ENCODE assay signal across 17 cellular contexts in the genomic region with DNA sequence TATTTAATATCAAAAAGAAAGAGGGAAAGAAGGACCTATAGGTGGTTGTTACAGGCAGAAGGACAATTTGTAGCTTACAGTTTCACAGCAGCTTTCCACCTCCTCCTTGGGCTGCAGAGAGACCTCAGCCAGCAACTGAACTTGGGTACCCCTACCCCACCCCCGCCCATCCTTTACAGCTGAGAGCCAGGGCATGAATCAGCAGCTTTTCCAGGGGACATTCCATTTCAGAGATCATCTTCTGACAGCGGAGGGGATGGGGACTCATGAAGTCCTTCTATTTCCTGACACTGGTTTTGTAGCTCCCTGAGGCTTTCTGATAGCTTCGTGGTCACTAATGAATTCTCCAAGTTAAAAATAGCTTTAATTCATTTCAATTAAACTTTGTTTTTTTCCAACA.
DNase-seq lines count a peak whose midpoint lies in the region; ATAC-seq and TF ChIP-seq lines count a peak whose summit lies in the region.
"Had no signal": no experiment of that assay in that cellular context is flagged by ENCODE, and none has a peak within 500 bp of the region (broad histone marks: within the 10 kb centered on the region; RNA-seq: fewer than 3 reads in every experiment).

No MANE protein-coding gene starts in this region.

- H3K9me3 ChIP-seq in BLaER1 = no peaks in the 10 kb centered on the region
- no peaks in the 10 kb centered on the region for H3K9me3 ChIP-seq in Panc1 (ENCODE audit: control insufficient read depth, insufficient read depth, low read depth, low read length)
- no peaks in the 10 kb centered on the region for H3K9me3 ChIP-seq in gastroesophageal sphincter
- H3K9me3 ChIP-seq: spleen had no signal

- CTCF ChIA-PET in Panc1 (lab: Charles Lee) = no interaction called here

- H4K20me1 ChIP-seq in BLaER1 = no peaks in the 10 kb centered on the region

- DNase-seq in Panc1 (ENCODE audit: low read depth, low spot score) = no peak
- peak; percentile 52 for DNase-seq in dermis blood vessel endothelial cell
- DNase-seq in myocyte (ENCODE audit: low read depth) = peak; percentile 63
- DNase-seq in dedifferentiated amniotic fluid mesenchymal stem cell (ENCODE audit: extremely low spot score) = no peak
- DNase-seq in ecto neural progenitor cell (ENCODE audit: low spot score) = no peak
- DNase-seq: activated CD4-positive, alpha-beta T cell treated with anti-CD3 and anti-CD28 coated beads, Interleukin-2, amount 50 U/mL, for 48 hours; activated T-cell treated with anti-CD3 and anti-CD28 coated beads, Interleukin-2, amount 50 U/mL, for 72 hours; C1 segment of cervical spinal cord; left cardiac atrium; NCI-H146; spleen; stimulated activated naive CD8-positive, alpha-beta T cell treated with anti-CD3 and anti-CD28 coated beads, Interleukin-15, Interleukin-2, amounts not matched to agents 100 U/mL and 50 U/mL, for 24 hours had no signal

- intact Hi-C loops in Panc1 (cut with micrococcal nuclease; ENCODE audit: unreplicated experiment) = no loop called here

- 66 to 73% methylated on average over 2 to 3 of the region's 3 CpGs for WGBS in gastroesophageal sphincter (ENCODE audit: low coverage in 1 of 2), 2 donors

- H3K4me2 ChIP-seq in BLaER1 = peak overlapping the region; percentile 88
- H3K4me2 ChIP-seq: hepatocyte had no signal

- ATAC-seq in Panc1 = no peak
- no peak for ATAC-seq in GM21381 (IDR thresholded peaks at IDR 0.05; ENCODE audit: unreplicated experiment)
- no peak for ATAC-seq in gastroesophageal sphincter
- ATAC-seq: activated T-cell treated with anti-CD3 and anti-CD28 coated beads, Interleukin-2, amount 50 U/mL, for 72 hours; esophagus mucosa; left cardiac atrium; stimulated activated naive CD8-positive, alpha-beta T cell treated with anti-CD3 and anti-CD28 coated beads, Interleukin-15, Interleukin-2, amounts not matched to agents 100 U/mL and 50 U/mL, for 24 hours had no signal

- no peak overlapping the region for H3K4me3 ChIP-seq in BLaER1
- no peak overlapping the region for H3K4me3 ChIP-seq in Panc1 (ENCODE audit: low read depth in 2 of 2, low read length in 2 of 2)
- H3K4me3 ChIP-seq in gastroesophageal sphincter = no peak overlapping the region
- H3K4me3 ChIP-seq: hepatocyte, spleen had no signal

- in situ Hi-C loops in Panc1 (cut with HindIII; ENCODE audit: low pct_unique_long_range_greater_than_20kb, low sequenced_read_pairs) = no loop called here

- peak overlapping the region; percentile 84 for H3K27ac ChIP-seq in BLaER1
- H3K27ac ChIP-seq in Panc1 (ENCODE audit: low read length) = peak overlapping the region; percentile 31; the same call in 1 of the 2 replicates
- no peak overlapping the region for H3K27ac ChIP-seq in gastroesophageal sphincter

- H3K4me1 ChIP-seq in BLaER1 (peaks cover 65% of the 10 kb centered on the region), Panc1 (ENCODE audit: control insufficient read depth, insufficient read depth, low read length) (peaks cover 8% of the 10 kb centered on the region; the same call in 1 of the 2 replicates), gastroesophageal sphincter (peaks cover 0 to 12% (median 0%) of the 10 kb centered on the region in 3 donors)

- no peak for TF ChIP-seq CTCF in Panc1 (IDR thresholded peaks at IDR 0.05)
- no peak for TF ChIP-seq CTCF in gastroesophageal sphincter (IDR thresholded peaks at IDR 0.05)

- TF ChIP-seq EP300 in gastroesophageal sphincter (IDR thresholded peaks at IDR 0.05) = no peak

- peaks cover 37% of the 10 kb centered on the region for H3K36me3 ChIP-seq in BLaER1
- peaks cover 35% of the 10 kb centered on the region for H3K36me3 ChIP-seq in Panc1 (ENCODE audit: control insufficient read depth, insufficient read depth, low read length)
- H3K36me3 ChIP-seq in gastroesophageal sphincter = peaks cover 0 to 36% of the 10 kb centered on the region in 2 donors
- H3K36me3 ChIP-seq: spleen had no signal

- no peaks in the 10 kb centered on the region for H3K27me3 ChIP-seq in BLaER1
- no peaks in the 10 kb centered on the region for H3K27me3 ChIP-seq in Panc1 (ENCODE audit: control insufficient read depth, insufficient read depth, low read length)
- no peaks in the 10 kb centered on the region for H3K27me3 ChIP-seq in gastroesophageal sphincter
- H3K27me3 ChIP-seq: hepatocyte, spleen had no signal

- POLR2A ChIA-PET in Panc1 (lab: Charles Lee) = interaction anchor here (0.6 kb wide), 2 partner anchors 38 to 57 kb away, joined by 3 to 5 read pairs; no protein-coding TSS in a partner anchor

- peak overlapping the region; percentile 51; the same call in 1 of the 2 replicates for H3K9ac ChIP-seq in BLaER1

- no TSS peak for BruUV-seq in Panc1 (replicated peaks; lab: Mats Ljungman, UMichigan)

- no peak for TF ChIP-seq POLR2A in gastroesophageal sphincter (IDR thresholded peaks at IDR 0.05)

Comparison
In these comparisons a context has a peak if more than half of its experiments do, and no peak if none do; other contexts are left out.
1. H3K27ac ChIP-seq: peak in BLaER1 (single experiment) and Panc1 (single experiment); none in gastroesophageal sphincter (0 of 4).
2. DNase-seq: peak in dermis blood vessel endothelial cell (single experiment) and myocyte (single experiment); none in Panc1 (single experiment), dedifferentiated amniotic fluid mesenchymal stem cell (single experiment) and ecto neural progenitor cell (single experiment).